ENCODE assay signal across 12 cellular contexts in the genomic region with DNA sequence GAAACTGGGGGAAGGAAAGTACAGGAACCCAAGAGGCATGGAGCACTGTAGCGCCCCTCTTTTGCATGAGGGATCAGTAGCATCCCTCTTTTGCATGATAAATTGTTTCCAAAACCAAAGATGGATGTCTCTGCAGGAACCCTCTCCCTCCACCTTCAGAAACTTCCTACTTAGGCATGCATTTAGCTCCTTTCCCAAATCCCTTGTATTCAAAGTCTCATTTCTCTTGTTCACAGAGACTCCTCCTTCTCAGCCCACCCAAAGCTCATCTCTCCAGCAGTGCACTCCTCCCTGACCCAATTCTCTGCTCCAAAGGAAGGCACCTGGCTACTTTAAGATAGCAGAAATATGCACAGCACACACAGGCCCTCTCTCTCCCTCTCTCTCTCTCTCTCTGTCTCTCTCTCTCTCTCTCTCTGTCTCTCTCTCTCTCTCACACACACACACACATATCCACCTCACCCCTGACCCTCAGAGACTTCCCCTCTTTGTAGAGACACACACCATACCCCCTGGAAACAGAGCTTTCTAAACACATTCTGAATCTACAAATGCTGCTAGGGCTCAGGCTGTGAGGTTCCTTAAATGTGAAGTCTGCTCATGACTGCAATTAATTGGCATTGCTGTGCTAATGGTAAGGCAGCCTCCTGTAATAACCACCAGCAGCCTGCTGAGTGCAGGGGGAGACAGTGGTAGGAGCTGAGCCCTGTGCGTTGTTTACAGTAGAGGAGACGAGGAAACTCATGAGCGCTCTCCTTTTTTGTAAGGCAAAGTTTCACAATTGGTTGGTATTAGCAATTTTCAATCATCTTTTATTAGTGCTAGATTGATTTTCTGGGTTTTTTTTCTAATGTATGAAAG.
DNase-seq lines count a peak whose midpoint lies in the region; ATAC-seq, FAIRE-seq and TF ChIP-seq lines count a peak whose summit lies in the region.
"Had no signal": no experiment of that assay in that cellular context is flagged by ENCODE, and none has a peak within 500 bp of the region (broad histone marks: within the 10 kb centered on the region; RNA-seq: fewer than 3 reads in every experiment).

No MANE protein-coding gene starts in this region.

- H3K9ac ChIP-seq in astrocyte (ENCODE audit: low read length), result peak overlapping the region; percentile 73

- DNase-seq in A673 (ENCODE audit: low spot score), result peak; percentile 51
- peak; percentile 36 for DNase-seq in astrocyte (ENCODE audit: low read depth)
- peak; percentile 48 for DNase-seq in iris pigment epithelial cell (ENCODE audit: low read depth)
- DNase-seq in stimulated activated naive CD8-positive, alpha-beta T cell treated with anti-CD3 and anti-CD28 coated beads, Interleukin-15, Interleukin-2, amounts not matched to agents 100 U/mL and 50 U/mL, for 24 hours, result no peak
- DNase-seq in NCI-H187 (lab: John Stamatoyannopoulos, UW), result no peak
- DNase-seq in midbrain (lab: John Stamatoyannopoulos, UW), result no peak
- DNase-seq: activated CD8-positive, alpha-beta memory T cell treated with anti-CD3 and anti-CD28 coated beads for 24 hours; activated naive CD8-positive, alpha-beta T cell treated with anti-CD3 and anti-CD28 coated beads for 36 hours had no signal

- H3K4me1 Mint-ChIP-seq in astrocyte (ENCODE audit: low read depth, unreplicated experiment), result peaks cover 42% of the 10 kb centered on the region
- H3K4me1 Mint-ChIP-seq: activated naive CD8-positive, alpha-beta T cell treated with anti-CD3 and anti-CD28 coated beads for 36 hours had no signal

- intact Hi-C loops in A673 (cut with micrococcal nuclease; ENCODE audit: unreplicated experiment), result no loop called here

- H3K36me3 ChIP-seq in A673 (ENCODE audit: insufficient read depth, low read length, poor library complexity, severe bottlenecking), result no peaks in the 10 kb centered on the region
- H3K36me3 ChIP-seq in astrocyte (ENCODE audit: insufficient read depth, low read length), result no peaks in the 10 kb centered on the region
- H3K36me3 ChIP-seq: tibial nerve had no signal

- no peak overlapping the region for H2AFZ ChIP-seq in astrocyte (ENCODE audit: low read depth, low read length)

- no peaks in the 10 kb centered on the region for H3K36me3 Mint-ChIP-seq in astrocyte (ENCODE audit: low read depth, unreplicated experiment)
- H3K36me3 Mint-ChIP-seq: activated naive CD8-positive, alpha-beta T cell treated with anti-CD3 and anti-CD28 coated beads for 36 hours had no signal

- H3K4me3 Mint-ChIP-seq in astrocyte (ENCODE audit: unreplicated experiment), result no peak overlapping the region
- H3K4me3 Mint-ChIP-seq: activated naive CD8-positive, alpha-beta T cell treated with anti-CD3 and anti-CD28 coated beads for 36 hours had no signal

- ATAC-seq in GM21723 (IDR thresholded peaks at IDR 0.05; ENCODE audit: unreplicated experiment) (peak; percentile 29), HG02678 (IDR thresholded peaks at IDR 0.05; ENCODE audit: unreplicated experiment) (no peak)
- no peak for ATAC-seq in stimulated activated naive CD8-positive, alpha-beta T cell treated with anti-CD3 and anti-CD28 coated beads, Interleukin-15, Interleukin-2, amounts not matched to agents 100 U/mL and 50 U/mL, for 24 hours

- H3K27ac ChIP-seq in A673 (ENCODE audit: low read depth, low read length, poor library complexity, severe bottlenecking) (peak overlapping the region; percentile 87), astrocyte (ENCODE audit: low read depth, low read length) (peak overlapping the region; percentile 93)
- H3K27ac ChIP-seq: tibial nerve had no signal

- no peaks in the 10 kb centered on the region for H3K27me3 Mint-ChIP-seq in astrocyte (ENCODE audit: low read depth, unreplicated experiment)
- H3K27me3 Mint-ChIP-seq: activated naive CD8-positive, alpha-beta T cell treated with anti-CD3 and anti-CD28 coated beads for 36 hours had no signal

- no peaks in the 10 kb centered on the region for H3K27me3 ChIP-seq in A673 (replicated peaks; ENCODE audit: insufficient read depth, low read depth, low read length, poor library complexity)
- H3K27me3 ChIP-seq in astrocyte (ENCODE audit: insufficient read depth, low read length), result no peaks in the 10 kb centered on the region
- H3K27me3 ChIP-seq: tibial nerve had no signal

- no peaks in the 10 kb centered on the region for H3K9me3 ChIP-seq in A673 (ENCODE audit: low read depth, low read length, poor library complexity, severe bottlenecking)
- no peaks in the 10 kb centered on the region for H3K9me3 ChIP-seq in astrocyte (ENCODE audit: insufficient read depth, low read depth, low read length)
- H3K9me3 ChIP-seq: tibial nerve had no signal

- H3K4me3 ChIP-seq in A673 (ENCODE audit: low read depth, low read length, poor library complexity, severe bottlenecking), result no peak overlapping the region
- H3K4me3 ChIP-seq in astrocyte (ENCODE audit: insufficient read depth, low read depth, low read length), result no peak overlapping the region
- H3K4me3 ChIP-seq: lung, tibial nerve had no signal

- H4K20me1 ChIP-seq in astrocyte (ENCODE audit: insufficient read depth, low read length), result no peaks in the 10 kb centered on the region

- peaks cover 42% of the 10 kb centered on the region for H3K4me1 ChIP-seq in A673 (ENCODE audit: insufficient read depth, low read length, poor library complexity, severe bottlenecking)
- H3K4me1 ChIP-seq in astrocyte (ENCODE audit: insufficient read depth, low read length), result peaks cover 50% of the 10 kb centered on the region

- H3K4me2 ChIP-seq in astrocyte (ENCODE audit: low read length), result peak overlapping the region; percentile 61

- no peaks in the 10 kb centered on the region for H3K79me2 ChIP-seq in astrocyte (ENCODE audit: insufficient read depth, low read length)

- H3K9me3 Mint-ChIP-seq in astrocyte (ENCODE audit: unreplicated experiment), result no peaks in the 10 kb centered on the region
- H3K9me3 Mint-ChIP-seq: activated naive CD8-positive, alpha-beta T cell treated with anti-CD3 and anti-CD28 coated beads for 36 hours had no signal

- FAIRE-seq in astrocyte (lab: Jason Lieb, UNC), result no peak

- no peak overlapping the region for H3K27ac Mint-ChIP-seq in astrocyte (ENCODE audit: unreplicated experiment)
- H3K27ac Mint-ChIP-seq: activated naive CD8-positive, alpha-beta T cell treated with anti-CD3 and anti-CD28 coated beads for 36 hours had no signal

- TF ChIP-seq CTCF in A673 (conservative IDR thresholded peaks at IDR 0.05; ENCODE audit: low read depth, low read length), result peak; percentile 30; the same call in 1 of the 2 replicates
- peak; percentile 9 for TF ChIP-seq CTCF in astrocyte (IDR thresholded peaks at IDR 0.05; ENCODE audit: insufficient read depth, low read depth, low read length)

- no TSS peak for BruUV-seq in A673 (replicated peaks; lab: Mats Ljungman, UMichigan)

- POLR2A ChIA-PET in A673 (lab: Charles Lee; ENCODE audit: low non-redundant PET), result no interaction called here

- CTCF ChIA-PET in A673 (lab: Charles Lee), result no interaction called here

Comparison
In these comparisons a context has a peak if more than half of its experiments do, and no peak if none do; other contexts are left out.
1. DNase-seq: peak in A673 (single experiment), astrocyte (single experiment) and iris pigment epithelial cell (single experiment); none in stimulated activated naive CD8-positive, alpha-beta T cell treated with anti-CD3 and anti-CD28 coated beads, Interleukin-15, Interleukin-2, amounts not matched to agents 100 U/mL and 50 U/mL, for 24 hours (single experiment), NCI-H187 (0 of 2) and midbrain (single experiment).